ENCODE assay signal across 22 cellular contexts in the genomic region with DNA sequence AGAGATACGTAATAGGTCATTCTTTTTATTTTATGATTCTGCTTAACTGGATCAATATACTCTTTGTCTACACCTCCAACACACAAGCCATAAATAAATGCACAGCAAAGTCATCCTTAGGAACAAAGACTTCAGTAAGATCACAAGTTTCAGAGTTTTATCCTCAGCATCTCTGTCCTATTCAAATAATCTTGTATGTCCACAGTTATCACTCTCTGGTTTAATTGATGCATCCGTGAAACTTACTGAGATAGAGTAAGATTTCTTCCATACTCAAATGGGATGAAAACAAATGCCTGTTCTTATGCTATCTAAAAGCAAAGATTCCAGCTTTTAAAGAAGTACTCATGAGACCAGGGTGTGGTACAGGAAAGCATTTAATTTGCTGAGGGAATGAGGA.
"Had no signal": no experiment of that assay in that cellular context is flagged by ENCODE, and none has a peak within 500 bp of the region (broad histone marks: within the 10 kb centered on the region; RNA-seq: fewer than 3 reads in every experiment).

No MANE protein-coding gene starts in this region.

- DNase-seq: stimulated activated CD4-positive, alpha-beta T cell treated with anti-CD3 and anti-CD28 coated beads, Interleukin-2, amount 100 ng/mL, for 48 hours; stimulated activated CD4-positive, alpha-beta T cell treated with anti-CD3 and anti-CD28 coated beads, Interleukin-4, amount 100 ng/mL, for 1 hour; stimulated activated CD4-positive, alpha-beta T cell treated with anti-CD3 and anti-CD28 coated beads, Interleukin-4, amount 100 ng/mL, for 24 hours; stimulated activated CD4-positive, alpha-beta T cell treated with anti-CD3 and anti-CD28 coated beads, Interleukin-4, amount 100 ng/mL, for 4 hours; stimulated activated CD8-positive, alpha-beta memory T cell treated with anti-CD3 and anti-CD28 coated beads, Interleukin-4, amount 100 ng/mL, for 48 hours; stimulated activated naive B cell treated with anti-CD40 and anti-IgM and Interleukin-4, amounts not matched to agents 10 μg/mL and 1 μg/mL and 100 μg/mL, for 72 hours; stimulated activated naive CD4-positive, alpha-beta T cell; stimulated activated naive CD4-positive, alpha-beta T cell treated with Interleukin-2 at 50 U/mL for 16 hours; stimulated activated naive CD8-positive, alpha-beta T cell treated with anti-CD3 and anti-CD28 coated beads, Interleukin-15, amount 100 ng/mL, for 72 hours; stimulated activated naive CD8-positive, alpha-beta T cell treated with anti-CD3 and anti-CD28 coated beads, Interleukin-15, Interleukin-2, amounts not matched to agents 100 U/mL and 50 U/mL, for 24 hours; stomach; substantia nigra; testis; thyroid gland; tibial artery; transverse colon; trophoblast cell; upper lobe of left lung; upper lobe of right lung; uterus had no signal

- ATAC-seq: stimulated activated effector memory CD8-positive, alpha-beta T cell treated with anti-CD3 and anti-CD28 coated beads, Interleukin-12 subunit alpha, Interleukin-12 subunit beta, amount 100 ng/mL, for 72 hours; stimulated activated memory B cell treated with anti-CD40 and anti-IgM and Interleukin-4, amounts not matched to agents 10 μg/mL and 1 μg/mL and 100 μg/mL, for 72 hours; stimulated activated naive B cell treated with anti-CD40 and anti-IgM and Interleukin-4, amounts not matched to agents 10 μg/mL and 1 μg/mL and 100 μg/mL, for 72 hours; stimulated activated naive CD8-positive, alpha-beta T cell treated with anti-CD3 and anti-CD28 coated beads, Interleukin-15, amount 100 ng/mL, for 72 hours; stimulated activated naive CD8-positive, alpha-beta T cell treated with anti-CD3 and anti-CD28 coated beads, Interleukin-15, Interleukin-2, amounts not matched to agents 100 U/mL and 50 U/mL, for 24 hours; upper lobe of right lung had no signal
